15 cellular contexts compared by ENCODE assay signal in the genomic region with DNA sequence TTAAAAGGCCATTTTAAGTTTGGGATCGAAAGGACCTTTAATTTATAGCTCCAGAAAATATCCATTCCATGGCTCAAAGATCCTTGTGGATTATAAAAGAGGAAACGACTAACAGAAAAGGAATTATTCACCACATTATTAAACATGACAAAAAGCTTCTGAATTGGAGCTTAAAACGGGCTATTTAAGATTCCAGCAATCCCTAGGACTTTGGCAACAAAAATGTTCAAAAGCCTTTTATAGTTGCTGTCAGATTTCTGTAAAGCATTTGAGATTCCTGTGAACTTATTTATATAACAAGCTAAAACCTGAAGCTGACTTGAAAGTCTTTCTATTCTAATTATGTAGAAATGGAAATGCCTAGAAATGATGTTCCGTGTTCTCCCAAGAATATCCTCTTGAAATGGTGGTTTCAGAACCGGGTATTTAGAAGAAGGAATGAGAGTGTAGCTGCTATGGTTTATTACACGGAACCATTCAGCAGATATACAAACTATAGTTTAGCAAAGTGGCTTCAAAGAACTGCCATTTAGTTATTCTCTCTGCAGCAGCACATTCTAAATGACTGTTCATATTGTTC.
DNase-seq lines count a peak whose midpoint lies in the region; ATAC-seq lines count a peak whose summit lies in the region.
"Had no signal": no experiment of that assay in that cellular context is flagged by ENCODE, and none has a peak within 500 bp of the region (broad histone marks: within the 10 kb centered on the region; RNA-seq: fewer than 3 reads in every experiment).

No MANE protein-coding gene starts in this region.

- no peak overlapping the region for H3K4me2 ChIP-seq in Karpas-422 (ENCODE audit: low read depth, low read length, poor library complexity, severe bottlenecking)
- no peak overlapping the region for H3K4me2 ChIP-seq in neuronal stem cell (ENCODE audit: insufficient read depth, low read length, poor library complexity, severe bottlenecking)
- H3K4me2 ChIP-seq in mesenchymal stem cell (ENCODE audit: low read length, poor library complexity, severe bottlenecking): no peak overlapping the region

- H2BK15ac ChIP-seq in neuronal stem cell (ENCODE audit: low read length) (no peak overlapping the region), mesenchymal stem cell (ENCODE audit: low read depth, poor library complexity, severe bottlenecking) (no peak overlapping the region)

- H2BK120ac ChIP-seq in neuronal stem cell (ENCODE audit: low read depth, low read length): no peak overlapping the region
- H2BK120ac ChIP-seq in mesenchymal stem cell (ENCODE audit: low read depth, low read length): no peak overlapping the region

- H3K9me2 ChIP-seq in Karpas-422 (replicated peaks; ENCODE audit: insufficient read depth, low read length): no peaks in the 10 kb centered on the region

- H3K27ac ChIP-seq in Karpas-422 (ENCODE audit: low read length) (no peak overlapping the region), neuronal stem cell (replicated peaks; ENCODE audit: low read length) (no peak overlapping the region), mesenchymal stem cell (ENCODE audit: low read length, poor library complexity, severe bottlenecking) (no peak overlapping the region)

- no peak overlapping the region for H3K4me3 ChIP-seq in Karpas-422 (ENCODE audit: low read length)
- H3K4me3 ChIP-seq in neuronal stem cell (ENCODE audit: low read length in 2 of 2): no peak overlapping the region
- no peak overlapping the region for H3K4me3 ChIP-seq in mesenchymal stem cell (ENCODE audit: insufficient read depth in 1 of 2, low read depth in 1 of 2, low read length in 2 of 2)

- H3K4ac ChIP-seq in neuronal stem cell (ENCODE audit: low read length): no peak overlapping the region
- H3K4ac ChIP-seq in mesenchymal stem cell (ENCODE audit: low read depth in 1 of 2, low read length in 2 of 2): no peak overlapping the region

- H3K79me1 ChIP-seq in neuronal stem cell (ENCODE audit: low read depth, low read length) (no peaks in the 10 kb centered on the region), mesenchymal stem cell (replicated peaks; ENCODE audit: low read length, poor library complexity, severe bottlenecking) (no peaks in the 10 kb centered on the region)

- H2AK5ac ChIP-seq in neuronal stem cell (ENCODE audit: low read depth, low read length) (no peak overlapping the region), mesenchymal stem cell (ENCODE audit: low read length, severe bottlenecking) (no peak overlapping the region)

- H3K14ac ChIP-seq in neuronal stem cell (ENCODE audit: low read length) (no peak overlapping the region), mesenchymal stem cell (ENCODE audit: low read length in 2 of 2) (no peak overlapping the region)

- H3K36me3 ChIP-seq in Karpas-422 (ENCODE audit: insufficient read depth, low read length): no peaks in the 10 kb centered on the region
- no peaks in the 10 kb centered on the region for H3K36me3 ChIP-seq in neuronal stem cell (replicated peaks in 1 of 2; ENCODE audit: control insufficient read depth in 2 of 2, insufficient read depth in 2 of 2, low read length in 2 of 2)
- no peaks in the 10 kb centered on the region for H3K36me3 ChIP-seq in mesenchymal stem cell (ENCODE audit: control insufficient read depth in 1 of 2, insufficient read depth in 2 of 2, low read depth in 1 of 2, low read length in 2 of 2)

- H4K91ac ChIP-seq in neuronal stem cell (ENCODE audit: low read depth, low read length, poor library complexity) (no peak overlapping the region), mesenchymal stem cell (ENCODE audit: low read length) (no peak overlapping the region)

- DNase-seq in Karpas-422 (no peak), fibroblast of peridontal ligament (ENCODE audit: extremely low read depth) (peak; percentile 11), neuronal stem cell (ENCODE audit: low spot score) (no peak), amniotic stem cell (lab: John Stamatoyannopoulos, UW) (no peak), mesenchymal stem cell (no peak)
- DNase-seq in effector CD8-positive, alpha-beta T cell (lab: John Stamatoyannopoulos, UW): no peak
- DNase-seq: Calu3; CD4-positive, alpha-beta memory T cell; KBM-7; NCI-H1436; NCI-H2029; NCI-H446 treated with DMSO at 0.1 percent for 48 hours; NCI-H748 treated with DMSO at 0.1 percent for 48 hours; SIG-M5 had no signal

- H3K9ac ChIP-seq in Karpas-422 (ENCODE audit: low read length) (no peak overlapping the region), neuronal stem cell (ENCODE audit: low read depth, low read length, poor library complexity) (no peak overlapping the region), mesenchymal stem cell (ENCODE audit: low read length) (no peak overlapping the region)

- H3K27me3 ChIP-seq in Karpas-422 (ENCODE audit: low read length) (no peaks in the 10 kb centered on the region), neuronal stem cell (ENCODE audit: control insufficient read depth in 3 of 3, insufficient read depth in 3 of 3, low read depth in 1 of 3, low read length in 3 of 3) (peaks cover 0 to 2% (median 0%) of the 10 kb centered on the region in 3 experiments), mesenchymal stem cell (ENCODE audit: control insufficient read depth in 1 of 2, insufficient read depth in 1 of 2, low read length in 2 of 2) (no peaks in the 10 kb centered on the region)

- no peaks in the 10 kb centered on the region for H3K79me2 ChIP-seq in Karpas-422 (ENCODE audit: low read length)

- H2BK5ac ChIP-seq in neuronal stem cell (ENCODE audit: low read length) (no peak overlapping the region), mesenchymal stem cell (ENCODE audit: low read depth, low read length, poor library complexity, severe bottlenecking) (no peak overlapping the region)

- H3K18ac ChIP-seq in neuronal stem cell (ENCODE audit: low read length) (no peak overlapping the region), mesenchymal stem cell (ENCODE audit: low read depth in 1 of 2, low read length in 2 of 2) (no peak overlapping the region)

- no peaks in the 10 kb centered on the region for H4K20me1 ChIP-seq in Karpas-422 (ENCODE audit: insufficient read depth, low read depth, low read length)

- H3K4me1 ChIP-seq in Karpas-422 (ENCODE audit: low read length) (no peaks in the 10 kb centered on the region), neuronal stem cell (ENCODE audit: control insufficient read depth in 2 of 2, insufficient read depth in 1 of 2, low read depth in 1 of 2, low read length in 2 of 2) (no peaks in the 10 kb centered on the region), mesenchymal stem cell (ENCODE audit: control insufficient read depth, insufficient read depth, low read depth, low read length) (no peaks in the 10 kb centered on the region)

- WGBS in neuronal stem cell (ENCODE audit: extremely low coverage in 2 of 2, insufficient read length in 2 of 2, insufficient replicate concordance in 1 of 2), 2 donors: no CpG with 5 or more reads among the region's 6 CpGs
- 73% methylated on average over 5 of the region's 6 CpGs for WGBS in mesenchymal stem cell

- H3K9me3 ChIP-seq in Karpas-422 (ENCODE audit: low read length) (peaks cover 25% of the 10 kb centered on the region), neuronal stem cell (replicated peaks in 1 of 2; ENCODE audit: control insufficient read depth in 2 of 2, insufficient read depth in 1 of 2, low read depth in 1 of 2, low read length in 2 of 2) (peaks cover 0 to 2% of the 10 kb centered on the region in 2 donors), mesenchymal stem cell (ENCODE audit: control insufficient read depth, low read length) (no peaks in the 10 kb centered on the region)

- H3K23ac ChIP-seq in neuronal stem cell (ENCODE audit: low read depth, low read length, poor library complexity): no peak overlapping the region
- no peak overlapping the region for H3K23ac ChIP-seq in mesenchymal stem cell (ENCODE audit: low read length in 2 of 2)

- H4K8ac ChIP-seq in neuronal stem cell (ENCODE audit: low read depth, low read length) (no peak overlapping the region), mesenchymal stem cell (ENCODE audit: low read length) (no peak overlapping the region)

- H2BK12ac ChIP-seq in neuronal stem cell (ENCODE audit: low read length): no peak overlapping the region
- H2BK12ac ChIP-seq in mesenchymal stem cell (ENCODE audit: low read length in 2 of 2): no peak overlapping the region

- ATAC-seq in GM21447 (IDR thresholded peaks at IDR 0.05; ENCODE audit: unreplicated experiment): no peak

- H2AFZ ChIP-seq in Karpas-422 (ENCODE audit: low read length) (0 out of 2 replicates have a peak overlapping the region, but pooled peaks have one; percentile 5), neuronal stem cell (ENCODE audit: low read length) (peak overlapping the region; percentile 16), mesenchymal stem cell (ENCODE audit: low read depth, low read length) (no peak overlapping the region)
